1 cellular context compared by ENCODE assay signal in genomic region chr10:21742740-21743412, GRCh38.
TF ChIP-seq lines count a peak whose summit lies in the region.

No MANE protein-coding gene starts in this region.

TF ChIP-seq in WTC11, 78 proteins besides CTCF, POLR2A, EP300 and RAD21 (continued from another document):
- TF ChIP-seq, protein P1, sequence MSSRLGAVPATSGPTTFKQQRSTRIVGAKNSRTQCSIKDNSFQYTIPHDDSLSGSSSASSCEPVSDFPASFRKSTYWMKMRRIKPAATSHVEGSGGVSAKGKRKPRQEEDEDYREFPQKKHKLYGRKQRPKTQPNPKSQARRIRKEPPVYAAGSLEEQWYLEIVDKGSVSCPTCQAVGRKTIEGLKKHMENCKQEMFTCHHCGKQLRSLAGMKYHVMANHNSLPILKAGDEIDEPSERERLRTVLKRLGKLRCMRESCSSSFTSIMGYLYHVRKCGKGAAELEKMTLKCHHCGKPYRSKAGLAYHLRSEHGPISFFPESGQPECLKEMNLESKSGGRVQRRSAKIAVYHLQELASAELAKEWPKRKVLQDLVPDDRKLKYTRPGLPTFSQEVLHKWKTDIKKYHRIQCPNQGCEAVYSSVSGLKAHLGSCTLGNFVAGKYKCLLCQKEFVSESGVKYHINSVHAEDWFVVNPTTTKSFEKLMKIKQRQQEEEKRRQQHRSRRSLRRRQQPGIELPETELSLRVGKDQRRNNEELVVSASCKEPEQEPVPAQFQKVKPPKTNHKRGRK (CRISPR knock-in tag; IDR thresholded peaks at IDR 0.05; ENCODE audit: borderline replicate concordance): no peak
- TF ChIP-seq ZBTB21 (CRISPR knock-in tag; IDR thresholded peaks at IDR 0.05; ENCODE audit: borderline replicate concordance) (no peak), ZNF138 (CRISPR knock-in tag; conservative IDR thresholded peaks at IDR 0.05) (no peak), ZBTB43 (CRISPR knock-in tag; IDR thresholded peaks at IDR 0.05) (no peak), MLX (CRISPR knock-in tag; IDR thresholded peaks at IDR 0.05) (no peak), SMAD3 (CRISPR knock-in tag; IDR thresholded peaks at IDR 0.05; ENCODE audit: borderline replicate concordance) (no peak)
- TF ChIP-seq, protein P2, sequence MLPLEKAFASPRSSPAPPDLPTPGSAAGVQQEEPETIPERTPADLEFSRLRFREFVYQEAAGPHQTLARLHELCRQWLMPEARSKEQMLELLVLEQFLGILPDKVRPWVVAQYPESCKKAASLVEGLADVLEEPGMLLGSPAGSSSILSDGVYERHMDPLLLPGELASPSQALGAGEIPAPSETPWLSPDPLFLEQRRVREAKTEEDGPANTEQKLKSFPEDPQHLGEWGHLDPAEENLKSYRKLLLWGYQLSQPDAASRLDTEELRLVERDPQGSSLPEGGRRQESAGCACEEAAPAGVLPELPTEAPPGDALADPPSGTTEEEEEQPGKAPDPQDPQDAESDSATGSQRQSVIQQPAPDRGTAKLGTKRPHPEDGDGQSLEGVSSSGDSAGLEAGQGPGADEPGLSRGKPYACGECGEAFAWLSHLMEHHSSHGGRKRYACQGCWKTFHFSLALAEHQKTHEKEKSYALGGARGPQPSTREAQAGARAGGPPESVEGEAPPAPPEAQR (CRISPR knock-in tag; IDR thresholded peaks at IDR 0.05): no peak
